In the genomic region with DNA sequence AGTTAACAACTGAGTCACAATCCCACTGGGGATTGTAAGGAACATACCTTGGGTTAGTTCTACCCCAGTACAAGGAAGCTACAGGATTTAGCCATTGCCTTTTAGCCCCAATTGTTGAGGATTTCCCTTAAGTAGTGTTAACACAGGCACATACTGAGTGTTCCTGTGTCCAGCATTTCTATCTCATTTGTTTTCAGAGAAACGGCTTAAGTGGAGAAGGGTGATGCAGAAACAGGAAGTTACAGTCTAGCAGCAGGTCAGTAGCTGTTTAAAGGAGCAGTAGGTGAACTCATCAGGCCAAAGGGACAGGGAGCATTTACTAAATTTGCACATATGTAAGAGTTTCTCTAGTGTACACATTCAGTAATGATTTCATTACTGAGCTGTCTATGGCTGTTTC, we compare ENCODE assay signal across 1 cellular context.
TF ChIP-seq lines count a peak whose summit lies in the region.

No MANE protein-coding gene starts in this region.

TF ChIP-seq in WTC11, 78 proteins besides CTCF, POLR2A, EP300 and RAD21 (continued from another document):
- TF ChIP-seq AR (CRISPR knock-in tag; IDR thresholded peaks at IDR 0.05) (no peak), ATF2 (CRISPR knock-in tag; IDR thresholded peaks at IDR 0.05; ENCODE audit: borderline replicate concordance, low read depth) (no peak), ZNF138 (CRISPR knock-in tag; conservative IDR thresholded peaks at IDR 0.05) (no peak), ZBTB21 (CRISPR knock-in tag; IDR thresholded peaks at IDR 0.05; ENCODE audit: borderline replicate concordance) (no peak), ZMAT4 (CRISPR knock-in tag; IDR thresholded peaks at IDR 0.05) (no peak), ERG (CRISPR knock-in tag; IDR thresholded peaks at IDR 0.05) (no peak)
